In genomic region chr1:108785880-108786279, GRCh38 we compare ENCODE assay signal across 31 cellular contexts.
"Had no signal": no experiment of that assay in that cellular context is flagged by ENCODE, and none has a peak within 500 bp of the region (broad histone marks: within the 10 kb centered on the region; RNA-seq: fewer than 3 reads in every experiment).

No MANE protein-coding gene starts in this region.

- H3K27me3 Mint-ChIP-seq: naive B cell; naive thymus-derived CD8-positive, alpha-beta T cell; natural killer cell treated with Interleukin-12 subunit alpha and Interleukin-12 subunit beta and Interleukin-15 and Interleukin-18, amount 100 ng/mL, for 72 hours; progenitor cell of endocrine pancreas; stimulated activated naive CD8-positive, alpha-beta T cell treated with anti-CD3 and anti-CD28 coated beads, Interleukin-15, amount 100 ng/mL, for 72 hours; type B pancreatic cell had no signal

- H3K4me1 Mint-ChIP-seq: naive B cell; naive thymus-derived CD8-positive, alpha-beta T cell; nephron progenitor cell; neural crest cell; stimulated activated effector memory CD8-positive, alpha-beta T cell treated with anti-CD3 and anti-CD28 coated beads, Interleukin-12 subunit alpha, Interleukin-12 subunit beta, amount 100 ng/mL, for 72 hours; stimulated activated naive CD8-positive, alpha-beta T cell treated with anti-CD3 and anti-CD28 coated beads, Interleukin-15, amount 100 ng/mL, for 72 hours had no signal

- H3K4me1 ChIP-seq: parathyroid adenoma, psoas muscle, right lobe of liver, sigmoid colon, suprapubic skin, testis, tibial artery, transverse colon, vagina had no signal

- H3K27me3 ChIP-seq: neutrophil, ovary, right lobe of liver, sigmoid colon, suprapubic skin, testis, tibial artery, transverse colon, vagina had no signal

- H3K9ac ChIP-seq: parathyroid adenoma had no signal

- DNase-seq: naive B cell; naive thymus-derived CD8-positive, alpha-beta T cell; nephron progenitor cell; nucleus accumbens; ovary; posterior cingulate gyrus; psoas muscle; right cardiac atrium; right lobe of liver; sigmoid colon; small intestine; stimulated activated CD4-positive, alpha-beta T cell treated with anti-CD3 and anti-CD28 coated beads, Interleukin-15, amount 100 ng/mL, for 24 hours; stimulated activated CD4-positive, alpha-beta T cell treated with anti-CD3 and anti-CD28 coated beads, Interleukin-2, amount 100 ng/mL, for 24 hours; stimulated activated CD4-positive, alpha-beta T cell treated with anti-CD3 and anti-CD28 coated beads, Interleukin-2, amount 100 ng/mL, for 48 hours; stimulated activated CD4-positive, alpha-beta T cell treated with anti-CD3 and anti-CD28 coated beads, Interleukin-4, amount 100 ng/mL, for 24 hours; stimulated activated naive CD4-positive, alpha-beta T cell; stimulated activated naive CD8-positive, alpha-beta T cell treated with anti-CD3 and anti-CD28 coated beads, Interleukin-15, amount 100 ng/mL, for 72 hours; stimulated activated naive CD8-positive, alpha-beta T cell treated with anti-CD3 and anti-CD28 coated beads, Interleukin-15, Interleukin-2, amounts not matched to agents 100 U/mL and 50 U/mL, for 24 hours; substantia nigra; testis; tibial artery; transverse colon had no signal

- H3K36me3 ChIP-seq: ovary had no signal

- H3K79me2 ChIP-seq: parathyroid adenoma had no signal

- H3K4me3 ChIP-seq: ovary, psoas muscle, right lobe of liver, sigmoid colon, suprapubic skin, testis, tibial artery, transverse colon, vagina had no signal

- ATAC-seq: naive thymus-derived CD8-positive, alpha-beta T cell; natural killer cell treated with Interleukin-12 subunit alpha and Interleukin-12 subunit beta and Interleukin-15 and Interleukin-18, amount 100 ng/mL, for 72 hours; psoas muscle; right cardiac atrium; right lobe of liver; stimulated activated effector memory CD8-positive, alpha-beta T cell treated with anti-CD3 and anti-CD28 coated beads, Interleukin-12 subunit alpha, Interleukin-12 subunit beta, amount 100 ng/mL, for 72 hours; stimulated activated naive CD8-positive, alpha-beta T cell treated with anti-CD3 and anti-CD28 coated beads, Interleukin-15, amount 100 ng/mL, for 72 hours; stimulated activated naive CD8-positive, alpha-beta T cell treated with anti-CD3 and anti-CD28 coated beads, Interleukin-15, Interleukin-2, amounts not matched to agents 100 U/mL and 50 U/mL, for 24 hours had no signal

- H2AFZ ChIP-seq: parathyroid adenoma had no signal

- H3K9me3 ChIP-seq: right lobe of liver, suprapubic skin, testis had no signal

- H3K4me3 Mint-ChIP-seq: naive B cell; naive thymus-derived CD8-positive, alpha-beta T cell; natural killer cell treated with Interleukin-12 subunit alpha and Interleukin-12 subunit beta and Interleukin-15 and Interleukin-18, amount 100 ng/mL, for 72 hours; nephron progenitor cell; neural crest cell; stimulated activated effector memory CD8-positive, alpha-beta T cell treated with anti-CD3 and anti-CD28 coated beads, Interleukin-12 subunit alpha, Interleukin-12 subunit beta, amount 100 ng/mL, for 72 hours; stimulated activated naive CD8-positive, alpha-beta T cell treated with anti-CD3 and anti-CD28 coated beads, Interleukin-15, amount 100 ng/mL, for 72 hours; type B pancreatic cell had no signal

- H3K27ac Mint-ChIP-seq: naive B cell; naive thymus-derived CD8-positive, alpha-beta T cell; natural killer cell treated with Interleukin-12 subunit alpha and Interleukin-12 subunit beta and Interleukin-15 and Interleukin-18, amount 100 ng/mL, for 72 hours; nephron progenitor cell; progenitor cell of endocrine pancreas; stimulated activated effector memory CD8-positive, alpha-beta T cell treated with anti-CD3 and anti-CD28 coated beads, Interleukin-12 subunit alpha, Interleukin-12 subunit beta, amount 100 ng/mL, for 72 hours; stimulated activated naive CD8-positive, alpha-beta T cell treated with anti-CD3 and anti-CD28 coated beads, Interleukin-15, amount 100 ng/mL, for 72 hours; type B pancreatic cell had no signal

- H3K27ac ChIP-seq: neutrophil, ovary, parathyroid adenoma, psoas muscle, right lobe of liver, sigmoid colon, suprapubic skin, testis, tibial artery, transverse colon, vagina had no signal
